Comparison of ENCODE assay signal across 8 cellular contexts in the genomic region with DNA sequence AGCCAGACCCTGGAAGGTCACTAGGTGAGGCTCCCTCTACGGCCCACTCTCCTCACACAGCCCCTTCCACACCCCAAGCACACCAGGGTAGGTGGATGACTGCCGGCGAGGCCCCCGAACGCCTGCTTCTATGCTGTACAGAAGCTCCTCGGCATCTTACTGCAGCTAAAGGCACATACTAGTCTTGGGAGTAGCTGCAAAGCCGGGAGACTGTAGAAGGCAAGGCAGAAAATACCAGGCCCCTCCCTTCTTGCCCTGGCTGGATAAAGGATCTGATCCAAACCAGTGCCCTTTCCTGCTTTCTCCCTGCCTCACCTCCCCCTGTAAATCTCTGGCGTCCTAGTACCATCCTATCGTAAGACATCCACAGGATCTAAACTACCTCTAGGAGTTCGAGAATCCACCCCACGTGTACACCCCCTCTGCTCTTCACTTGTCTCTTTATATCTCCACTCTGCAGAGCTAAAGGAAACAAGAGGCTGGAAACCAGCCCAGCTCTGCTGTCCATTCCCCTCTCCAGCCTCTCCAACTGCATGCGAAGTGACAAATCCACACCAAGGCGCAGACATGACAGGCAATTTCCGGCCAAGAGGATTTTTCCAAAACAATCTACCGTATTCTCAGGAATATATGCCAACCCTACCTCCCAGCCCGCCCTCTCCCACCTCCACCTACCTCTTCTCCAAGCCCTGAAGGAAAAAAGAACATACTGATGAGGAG. TPM values are rescaled to one million over a fixed set of nuclear protein-coding genes. Genes with fewer than 3 reads are reported as not detected.
DNase-seq lines count a peak whose midpoint lies in the region; ATAC-seq and TF ChIP-seq lines count a peak whose summit lies in the region.

No MANE protein-coding gene starts in this region.

- no peaks in the 10 kb centered on the region for H3K27me3 Mint-ChIP-seq in T-cell

- peak; percentile 65 for DNase-seq in D341Med (ENCODE audit: low spot score)
- DNase-seq in T-cell: no peak
- DNase-seq in epithelial cell of prostate (ENCODE audit: low read depth, low spot score): no peak
- no peak for DNase-seq in GM10248 (ENCODE audit: extremely low spot score)
- DNase-seq in KBM-7: no peak
- no peak for DNase-seq in NOMO-1 (lab: John Stamatoyannopoulos, UW; ENCODE audit: unreplicated experiment in 2 of 2)

- no peaks in the 10 kb centered on the region for H3K27me3 ChIP-seq in muscle layer of duodenum (ENCODE audit: low read depth, low read length)

- H3K36me3 Mint-ChIP-seq in T-cell: no peaks in the 10 kb centered on the region

- H3K27ac ChIP-seq in epithelial cell of prostate (peak overlapping the region; percentile 96), muscle layer of duodenum (ENCODE audit: low read length) (peak overlapping the region; percentile 47)

- in situ Hi-C loops in KBM-7 (cut with MboI; ENCODE audit: low pct_unique_long_range_greater_than_20kb, low sequenced_read_pairs): no loop called here

- no peaks in the 10 kb centered on the region for H3K9me3 Mint-ChIP-seq in T-cell

- ATAC-seq in HG02884 (IDR thresholded peaks at IDR 0.05; ENCODE audit: unreplicated experiment): peak; percentile 6
- ATAC-seq in T-cell (replicated peaks in 1 of 4): peak in 3 of 4 experiments; percentile 4 to 24 (median 5)

- peaks cover 25 to 52% of the 10 kb centered on the region in 2 donors for H3K4me1 ChIP-seq in muscle layer of duodenum (ENCODE audit: control insufficient read depth in 1 of 2, insufficient read depth in 2 of 2, low read length in 2 of 2)

- H3K4me3 Mint-ChIP-seq in T-cell: peak overlapping the region; percentile 89 to 93 (median 90)

- H3K4me1 Mint-ChIP-seq in T-cell: peaks cover 62 to 72% (median 66%) of the 10 kb centered on the region in 3 donors

- peak overlapping the region; percentile 93 to 98 for H3K27ac Mint-ChIP-seq in T-cell

- no peaks in the 10 kb centered on the region for H3K36me3 ChIP-seq in muscle layer of duodenum (ENCODE audit: control insufficient read depth in 1 of 2, insufficient read depth in 2 of 2, low read length in 2 of 2)

- H3K4me3 ChIP-seq in muscle layer of duodenum (ENCODE audit: low read depth in 1 of 2, low read length in 2 of 2): peak overlapping the region; percentile 41 to 76

- POLR2A ChIA-PET in T-cell (lab: Charles Lee): interaction anchor here in 1 of 2 donors (1.0 kb wide), 1 partner anchor 10 kb away, joined by 4 read pairs; no protein-coding TSS in a partner anchor
- POLR2A ChIA-PET in GM10248 (lab: Yijun Ruan, JAX): interaction anchor here (1.7 kb wide), 1 partner anchor 12 kb away, joined by 6 read pairs; a partner anchor contains a TSS

- no peaks in the 10 kb centered on the region for H3K9me3 ChIP-seq in muscle layer of duodenum (ENCODE audit: control insufficient read depth in 1 of 2, low read length in 2 of 2)

- no peak for TF ChIP-seq CTCF in GM10248 (IDR thresholded peaks at IDR 0.05; ENCODE audit: control extremely low read depth, extremely low read depth, low read depth, missing control alignments)

- CTCF ChIA-PET in T-cell (lab: Charles Lee) (interaction anchor here (0.8 to 3.9 kb wide), 6 partner anchors 11 to 37 kb away, joined by 3 to 42 read pairs (median 4); a partner anchor contains a TSS), GM10248 (lab: Yijun Ruan, JAX) (interaction anchor here (2.5 to 10.9 kb wide), 5 partner anchors 10 to 625 kb away, joined by 8 to 254 read pairs (median 67); a partner anchor contains a TSS)

RNA-seq across cellular contexts. Expression of a gene that starts 11.8 kb away (rescaled TPM):
- 100 to 1,000 TPM; 159 to 198 (median 181) TPM for total RNA-seq in T-cell
